ENCODE assay signal across 16 cellular contexts in the genomic region with DNA sequence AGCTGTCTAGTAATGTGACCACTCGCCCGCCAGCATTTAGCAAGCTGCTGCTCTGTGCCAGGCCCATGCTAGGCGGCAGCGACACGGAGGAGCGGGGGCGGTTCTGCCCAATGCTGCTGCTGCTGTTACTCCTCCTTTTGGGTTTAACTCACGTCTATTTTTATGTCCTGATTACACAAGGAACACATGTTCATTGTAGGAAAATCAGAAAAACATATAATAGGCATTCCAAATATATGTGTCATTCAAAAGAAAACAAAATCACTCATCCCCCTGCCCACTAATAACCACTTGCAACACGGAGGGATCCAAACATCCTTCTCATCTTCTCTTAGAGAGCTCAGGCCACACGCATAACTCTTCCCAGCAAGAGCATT.
A peak's percentile ranks its signal among the peaks of the same experiment; 100 is the strongest.
DNase-seq lines count a peak whose midpoint lies in the region; ATAC-seq, FAIRE-seq and TF ChIP-seq lines count a peak whose summit lies in the region.
"Had no signal": no experiment of that assay in that cellular context is flagged by ENCODE, and none has a peak within 500 bp of the region (broad histone marks: within the 10 kb centered on the region; RNA-seq: fewer than 3 reads in every experiment).

No MANE protein-coding gene starts in this region.

- H3K4me3 ChIP-seq in AG04449 (ENCODE audit: low read depth, low read length) (no peak overlapping the region), choroid plexus epithelial cell (ENCODE audit: low read depth, low read length) (no peak overlapping the region)

- ATAC-seq in HG02571 (IDR thresholded peaks at IDR 0.05; ENCODE audit: unreplicated experiment) (no peak), GM21367 (IDR thresholded peaks at IDR 0.05; ENCODE audit: unreplicated experiment) (no peak), HG02885 (IDR thresholded peaks at IDR 0.05; ENCODE audit: poor library complexity, unreplicated experiment) (no peak)

- TF ChIP-seq CTCF in AG04449 (IDR thresholded peaks at IDR 0.05; ENCODE audit: insufficient read depth, low read length, missing control alignments) = no peak
- no peak for TF ChIP-seq CTCF in choroid plexus epithelial cell (conservative IDR thresholded peaks at IDR 0.05; ENCODE audit: low read depth, low read length)

- POLR2A ChIA-PET in AG04449 (lab: Yijun Ruan, JAX) = interaction anchor here (0.5 to 1.2 kb wide), 4 partner anchors 23 to 279 kb away, joined by 3 to 5 read pairs (median 3); a partner anchor contains a TSS

- CTCF ChIA-PET in AG04449 (lab: Yijun Ruan, JAX) = interaction anchor here (1.2 to 3.5 kb wide), 4 partner anchors 12 to 38 kb away, joined by 3 to 22 read pairs (median 4); no protein-coding TSS in a partner anchor

- FAIRE-seq in HTR-8/SVneo (lab: Jason Lieb, UNC) = no peak
- FAIRE-seq: islet of Langerhans had no signal

- DNase-seq in AG04449 (ENCODE audit: low read depth, low spot score) = peak; percentile 92
- peak; percentile 33 for DNase-seq in HTR-8/SVneo (ENCODE audit: insufficient read length, low spot score)
- peak; percentile 80 for DNase-seq in choroid plexus epithelial cell (ENCODE audit: low read depth)
- peak; percentile 55 for DNase-seq in middle frontal gyrus (ENCODE audit: extremely low spot score, low spot score)
- DNase-seq in NCI-H2081 (lab: John Stamatoyannopoulos, UW) = no peak
- DNase-seq: activated CD4-positive, alpha-beta memory T cell treated with anti-CD3 and anti-CD28 coated beads, Interleukin-2, amount 10 ng/mL, durations not matched to agents 7 days and 5 days; activated naive CD4-positive, alpha-beta T cell treated with anti-CD3 and anti-CD28 coated beads, Interleukin-2, amount 50 U/mL, for 16 hours; AML-193; GOT3; NCI-H226; stimulated activated naive CD4-positive, alpha-beta T cell; T-helper 2 cell had no signal

Comparison
In these comparisons a context has a peak if more than half of its experiments do, and no peak if none do; other contexts are left out.
1. DNase-seq: peak in AG04449 (single experiment), HTR-8/SVneo (single experiment), choroid plexus epithelial cell (single experiment) and middle frontal gyrus (single experiment); none in NCI-H2081 (0 of 2).